In genomic region chr12:53060064-53060720, GRCh38 we compare ENCODE assay signal across 12 cellular contexts. TPM values are rescaled to one million over a fixed set of nuclear protein-coding genes. Genes with fewer than 3 reads are reported as not detected.
DNase-seq lines count a peak whose midpoint lies in the region; ATAC-seq and TF ChIP-seq lines count a peak whose summit lies in the region.
"Had no signal": no experiment of that assay in that cellular context is flagged by ENCODE, and none has a peak within 500 bp of the region (broad histone marks: within the 10 kb centered on the region; RNA-seq: fewer than 3 reads in every experiment).

No MANE protein-coding gene starts in this region.

- intact Hi-C loops in sciatic nerve (cut with DNase I) = loop anchor here (10.0 kb wide), 1 partner anchor 135 kb away; no protein-coding TSS in a partner anchor

- H3K27ac ChIP-seq in RWPE1 = peak overlapping the region; percentile 97

- DNase-seq in RWPE1 (ENCODE audit: low spot score) (no peak), epidermal melanocyte (ENCODE audit: insufficient read length, low spot score) (peak; percentile 3), sciatic nerve (ENCODE audit: low spot score) (peak; percentile 58), NCI-H526 (lab: John Stamatoyannopoulos, UW) (no peak)
- DNase-seq: activated CD4-positive, alpha-beta T cell treated with anti-CD3 and anti-CD28 coated beads for 1 hour; activated T-cell treated with anti-CD3 and anti-CD28 coated beads, Interleukin-2, amount 50 U/mL, for 4 hours; amygdala; NCI-H748 treated with DMSO at 0.1 percent for 48 hours; occipital lobe; T-cell had no signal

- POLR2A ChIA-PET in RWPE1 (lab: Yijun Ruan, JAX; ENCODE audit: low non-redundant PET) = no interaction called here

- TF ChIP-seq CTCF in RWPE1 (conservative IDR thresholded peaks at IDR 0.05; ENCODE audit: low read depth) = no peak

- ATAC-seq in sciatic nerve (no peak), HG02970 (IDR thresholded peaks at IDR 0.05; ENCODE audit: low FRiP score, unreplicated experiment) (no peak), GM21526 (IDR thresholded peaks at IDR 0.05; ENCODE audit: low FRiP score, unreplicated experiment) (no peak)
- ATAC-seq: activated T-cell treated with anti-CD3 and anti-CD28 coated beads, Interleukin-2, amount 50 U/mL, for 4 hours; T-cell had no signal

- CTCF ChIA-PET in RWPE1 (lab: Yijun Ruan, JAX) = interaction anchor here (1.0 to 2.5 kb wide), 2 partner anchors 11 to 39 kb away, joined by 3 to 18 read pairs; no protein-coding TSS in a partner anchor

RNA-seq across cellular contexts. Expression of gene TNS2, which starts 10.3 kb away (rescaled TPM):
- total RNA-seq in sciatic nerve = 265 TPM

RNA-seq across cellular contexts. Expression of gene SPRYD3, which starts 19.0 kb away (rescaled TPM):
- total RNA-seq in sciatic nerve = 61.0 TPM

RNA-seq across cellular contexts. Expression of gene IGFBP6, which starts 37.3 kb away (rescaled TPM):
- 1,832 TPM for total RNA-seq in sciatic nerve

RNA-seq across cellular contexts. Expression of gene SOAT2, which starts 43.1 kb away (rescaled TPM):
- 1.2 TPM for total RNA-seq in sciatic nerve
- total RNA-seq: occipital lobe had no signal

RNA-seq across cellular contexts. Expression of gene EIF4B, which starts 53.9 kb away (rescaled TPM):
- total RNA-seq in sciatic nerve = 522 TPM

Comparison
In these comparisons a context has a peak if more than half of its experiments do, and no peak if none do; other contexts are left out.
1. DNase-seq: peak in epidermal melanocyte (single experiment) and sciatic nerve (single experiment); none in RWPE1 (single experiment) and NCI-H526 (0 of 2).